In genomic region chr13:101941095-101941777, GRCh38 we compare ENCODE assay signal across 1 cellular context.
TF ChIP-seq lines count a peak whose summit lies in the region.

No MANE protein-coding gene starts in this region.

TF ChIP-seq in HepG2, 621 proteins besides CTCF, POLR2A, EP300 and RAD21:
- TF ChIP-seq ZNF646 (CRISPR knock-in tag; IDR thresholded peaks at IDR 0.05) (no peak), KDM4B (CRISPR knock-in tag; IDR thresholded peaks at IDR 0.05) (no peak), ZBTB4 (CRISPR knock-in tag; IDR thresholded peaks at IDR 0.05; ENCODE audit: borderline replicate concordance) (no peak), HIVEP1 (CRISPR knock-in tag; IDR thresholded peaks at IDR 0.05) (no peak), MXI1 (IDR thresholded peaks at IDR 0.05; ENCODE audit: borderline replicate concordance, low read depth, low read length) (no peak), ZBTB33 (CRISPR knock-in tag; IDR thresholded peaks at IDR 0.05) (no peak), FOXP4 (CRISPR knock-in tag; IDR thresholded peaks at IDR 0.05) (no peak), FOSL1 (CRISPR knock-in tag; IDR thresholded peaks at IDR 0.05; ENCODE audit: borderline replicate concordance) (no peak)
